ENCODE assay signal across 19 cellular contexts in genomic region chr12:53428741-53429140, GRCh38. TPM values are rescaled to one million over a fixed set of nuclear protein-coding genes. Genes with fewer than 3 reads are reported as not detected.
"Had no signal": no experiment of that assay in that cellular context is flagged by ENCODE, and none has a peak within 500 bp of the region (broad histone marks: within the 10 kb centered on the region; RNA-seq: fewer than 3 reads in every experiment).

No MANE protein-coding gene starts in this region.

- H3K27me3 ChIP-seq: ascending aorta, gastrocnemius medialis, heart right ventricle, neutrophil, stomach, testis, upper lobe of left lung had no signal

- H3K4me3 Mint-ChIP-seq: activated T-cell treated with anti-CD3 and anti-CD28 coated beads, Interleukin-2, amount 50 U/mL, for 4 hours; effector memory CD8-positive, alpha-beta T cell; natural killer cell had no signal

- H3K9ac ChIP-seq: parathyroid adenoma had no signal

- H3K4me1 ChIP-seq: ascending aorta, heart right ventricle, left ventricle myocardium inferior, stomach, upper lobe of left lung had no signal

- H3K9me3 ChIP-seq: ascending aorta, gastrocnemius medialis, heart right ventricle, left ventricle myocardium inferior, neutrophil, stomach, testis, upper lobe of left lung had no signal

- H2AFZ ChIP-seq: parathyroid adenoma had no signal

- DNase-seq: activated CD4-positive, alpha-beta T cell treated with anti-CD3 and anti-CD28 coated beads, Interleukin-2, amount 50 U/mL, for 4 hours; activated T-cell treated with anti-CD3 and anti-CD28 coated beads, Interleukin-2, amount 50 U/mL, for 4 hours; dermis blood vessel endothelial cell; effector memory CD8-positive, alpha-beta T cell; gastrocnemius medialis; heart right ventricle; left ventricle myocardium inferior; natural killer cell; stomach; T-helper 9 cell; testis; upper lobe of left lung had no signal

- H3K36me3 Mint-ChIP-seq: natural killer cell had no signal

- H3K4me3 ChIP-seq: ascending aorta, gastrocnemius medialis, heart right ventricle, left ventricle myocardium inferior, stomach, testis, upper lobe of left lung had no signal

- H3K27ac ChIP-seq: ascending aorta, heart right ventricle, left ventricle myocardium inferior, neutrophil, parathyroid adenoma, stomach, testis, upper lobe of left lung had no signal

- FAIRE-seq: islet of Langerhans had no signal

- H3K79me2 ChIP-seq: parathyroid adenoma had no signal

- ATAC-seq: effector memory CD8-positive, alpha-beta T cell; gastrocnemius medialis; heart right ventricle; natural killer cell had no signal

- H3K27ac Mint-ChIP-seq: effector memory CD8-positive, alpha-beta T cell; natural killer cell had no signal

- H3K9me3 Mint-ChIP-seq: activated T-cell treated with anti-CD3 and anti-CD28 coated beads, Interleukin-2, amount 50 U/mL, for 4 hours; effector memory CD8-positive, alpha-beta T cell; natural killer cell had no signal

- H3K4me1 Mint-ChIP-seq: natural killer cell had no signal

- H3K27me3 Mint-ChIP-seq: effector memory CD8-positive, alpha-beta T cell had no signal

- H3K36me3 ChIP-seq: ascending aorta, gastrocnemius medialis, heart right ventricle, left ventricle myocardium inferior, neutrophil, stomach, upper lobe of left lung had no signal

RNA-seq across cellular contexts. Expression of gene AMHR2, which starts 5.1 kb away (rescaled TPM):
- total RNA-seq: activated T-cell treated with anti-CD3 and anti-CD28 coated beads, Interleukin-2, amount 50 U/mL, for 4 hours; ascending aorta; bronchial epithelial cell; chondrocyte; dermis blood vessel endothelial cell; natural killer cell; renal cortical epithelial cell; stomach had no signal
- polyA plus RNA-seq: heart right ventricle had no signal
